Comparison of ENCODE assay signal across 1 cellular context in the genomic region with DNA sequence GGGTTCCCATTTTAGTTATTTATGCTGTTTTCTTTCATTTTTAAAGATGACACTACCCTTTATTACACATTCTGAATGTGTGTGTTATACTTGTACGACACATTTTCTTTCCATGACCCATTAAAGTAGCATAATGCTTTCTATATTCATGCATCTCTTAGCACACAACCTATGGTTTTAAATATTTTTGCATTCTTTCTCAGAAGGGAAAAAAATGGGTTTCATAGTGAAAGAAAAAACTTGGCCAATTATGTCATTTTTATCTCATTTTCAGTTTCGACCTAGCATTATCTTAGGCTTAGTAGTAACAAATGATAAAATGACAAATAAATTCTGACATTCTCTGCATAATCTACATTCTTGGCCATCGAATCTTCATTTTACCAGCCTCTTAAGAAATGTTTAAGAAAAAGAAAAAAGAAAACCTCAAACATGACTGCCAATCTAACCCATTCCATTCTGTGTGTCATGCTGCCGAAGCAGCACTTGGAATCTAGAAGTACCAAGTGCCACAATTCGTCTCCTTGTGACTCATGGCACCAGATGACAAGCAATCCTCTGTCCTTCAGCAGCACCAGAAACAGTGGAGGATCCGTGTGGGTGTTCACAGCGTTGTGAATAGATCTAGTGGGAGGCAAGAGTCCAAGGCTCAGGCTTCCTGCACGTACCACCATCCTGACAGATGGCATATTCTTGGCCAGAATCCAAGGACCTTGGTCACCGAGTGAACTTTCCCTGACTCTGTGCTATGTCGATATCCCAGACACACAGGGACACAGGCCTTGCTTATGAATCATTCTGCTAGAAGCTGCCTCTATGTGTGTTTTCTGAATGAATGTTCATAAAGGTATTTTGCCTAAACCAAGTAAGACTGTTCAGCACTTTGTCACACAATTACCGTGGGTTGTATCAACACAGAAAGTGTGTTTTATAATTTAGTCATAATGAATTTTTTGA.
TF ChIP-seq lines count a peak whose summit lies in the region.

No MANE protein-coding gene starts in this region.

TF ChIP-seq in HepG2, 621 proteins besides CTCF, POLR2A, EP300 and RAD21 (continued from another document and continues in another):
- TF ChIP-seq, protein P1, sequence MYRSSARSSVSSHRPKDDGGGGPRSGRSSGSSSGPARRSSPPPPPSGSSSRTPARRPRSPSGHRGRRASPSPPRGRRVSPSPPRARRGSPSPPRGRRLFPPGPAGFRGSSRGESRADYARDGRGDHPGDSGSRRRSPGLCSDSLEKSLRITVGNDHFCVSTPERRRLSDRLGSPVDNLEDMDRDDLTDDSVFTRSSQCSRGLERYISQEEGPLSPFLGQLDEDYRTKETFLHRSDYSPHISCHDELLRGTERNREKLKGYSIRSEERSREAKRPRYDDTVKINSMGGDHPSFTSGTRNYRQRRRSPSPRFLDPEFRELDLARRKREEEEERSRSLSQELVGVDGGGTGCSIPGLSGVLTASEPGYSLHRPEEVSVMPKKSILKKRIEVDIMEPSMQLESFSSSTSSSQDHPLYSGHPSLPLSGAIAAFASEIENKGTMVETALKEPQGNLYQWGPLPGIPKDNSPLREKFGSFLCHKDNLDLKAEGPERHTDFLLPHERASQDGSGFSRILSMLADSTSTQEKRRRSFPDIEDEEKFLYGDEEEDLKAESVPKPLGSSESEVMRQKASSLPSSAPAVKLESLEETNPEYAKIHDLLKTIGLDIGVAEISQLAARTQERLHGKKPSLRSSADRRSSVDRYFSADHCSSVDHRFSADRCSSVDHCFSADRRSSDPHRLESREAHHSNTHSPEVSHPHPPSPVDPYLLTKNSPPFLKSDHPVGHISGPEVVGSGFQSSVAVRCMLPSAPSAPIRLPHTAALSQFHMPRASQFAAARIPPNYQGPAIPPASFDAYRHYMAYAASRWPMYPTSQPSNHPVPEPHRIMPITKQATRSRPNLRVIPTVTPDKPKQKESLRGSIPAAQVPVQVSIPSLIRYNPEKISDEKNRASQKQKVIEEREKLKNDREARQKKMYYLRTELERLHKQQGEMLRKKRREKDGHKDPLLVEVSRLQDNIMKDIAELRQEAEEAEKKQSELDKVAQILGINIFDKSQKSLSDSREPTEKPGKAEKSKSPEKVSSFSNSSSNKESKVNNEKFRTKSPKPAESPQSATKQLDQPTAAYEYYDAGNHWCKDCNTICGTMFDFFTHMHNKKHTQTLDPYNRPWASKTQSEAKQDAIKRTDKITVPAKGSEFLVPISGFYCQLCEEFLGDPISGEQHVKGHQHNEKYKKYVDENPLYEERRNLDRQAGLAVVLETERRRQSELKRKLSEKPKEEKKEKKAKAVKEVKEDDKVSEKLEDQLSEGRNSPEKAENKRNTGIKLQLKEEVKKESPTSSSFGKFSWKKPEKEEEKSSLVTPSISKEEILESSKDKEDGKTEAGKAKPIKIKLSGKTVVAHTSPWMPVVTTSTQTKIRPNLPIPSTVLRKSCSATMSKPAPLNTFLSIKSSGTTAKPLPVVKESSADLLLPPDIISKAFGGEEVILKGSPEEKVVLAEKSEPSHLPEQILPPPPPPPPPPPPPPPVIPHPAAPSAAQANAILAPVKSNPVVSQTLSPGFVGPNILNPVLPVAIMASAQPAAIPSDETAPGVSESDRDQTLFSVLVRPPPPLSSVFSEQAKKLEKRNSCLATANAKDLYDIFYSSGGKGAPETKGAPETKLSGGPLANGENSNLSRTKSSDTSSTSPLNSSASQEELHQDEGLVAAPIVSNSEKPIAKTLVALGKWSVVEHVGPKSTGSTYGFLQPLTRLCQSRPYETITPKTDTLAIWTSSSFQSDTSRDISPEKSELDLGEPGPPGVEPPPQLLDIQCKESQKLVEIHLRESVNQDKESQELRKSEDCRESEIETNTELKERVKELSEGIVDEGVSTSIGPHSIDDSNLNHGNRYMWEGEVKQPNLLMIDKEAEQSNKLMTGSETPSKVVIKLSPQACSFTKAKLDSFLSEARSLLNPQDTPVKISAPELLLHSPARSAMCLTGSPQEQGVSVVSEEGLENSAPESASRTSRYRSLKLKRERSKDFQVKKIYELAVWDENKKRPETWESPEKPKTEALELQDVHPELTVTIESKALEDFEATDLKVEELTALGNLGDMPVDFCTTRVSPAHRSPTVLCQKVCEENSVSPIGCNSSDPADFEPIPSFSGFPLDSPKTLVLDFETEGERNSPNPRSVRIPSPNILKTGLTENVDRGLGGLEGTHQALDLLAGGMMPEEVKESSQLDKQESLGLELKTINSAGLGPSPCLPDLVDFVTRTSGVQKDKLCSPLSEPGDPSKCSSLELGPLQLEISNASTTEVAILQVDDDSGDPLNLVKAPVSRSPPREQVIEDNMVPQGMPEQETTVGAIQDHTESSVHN (CRISPR knock-in tag; IDR thresholded peaks at IDR 0.05) = no peak
- TF ChIP-seq, protein P2, sequence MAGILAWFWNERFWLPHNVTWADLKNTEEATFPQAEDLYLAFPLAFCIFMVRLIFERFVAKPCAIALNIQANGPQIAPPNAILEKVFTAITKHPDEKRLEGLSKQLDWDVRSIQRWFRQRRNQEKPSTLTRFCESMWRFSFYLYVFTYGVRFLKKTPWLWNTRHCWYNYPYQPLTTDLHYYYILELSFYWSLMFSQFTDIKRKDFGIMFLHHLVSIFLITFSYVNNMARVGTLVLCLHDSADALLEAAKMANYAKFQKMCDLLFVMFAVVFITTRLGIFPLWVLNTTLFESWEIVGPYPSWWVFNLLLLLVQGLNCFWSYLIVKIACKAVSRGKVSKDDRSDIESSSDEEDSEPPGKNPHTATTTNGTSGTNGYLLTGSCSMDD (CRISPR knock-in tag; IDR thresholded peaks at IDR 0.05) = no peak
- TF ChIP-seq RXRA (CRISPR knock-in tag; IDR thresholded peaks at IDR 0.05) = peak; percentile 97
- no peak for TF ChIP-seq ZNF83 (CRISPR knock-in tag; IDR thresholded peaks at IDR 0.05; ENCODE audit: borderline replicate concordance)
- TF ChIP-seq ZNF570 (CRISPR knock-in tag; IDR thresholded peaks at IDR 0.05; ENCODE audit: borderline replicate concordance) = no peak
- no peak for TF ChIP-seq GTF2F1 (IDR thresholded peaks at IDR 0.05; ENCODE audit: low read length)
- no peak for TF ChIP-seq ZNF282 (IDR thresholded peaks at IDR 0.05; ENCODE audit: partially characterized antibody)
- TF ChIP-seq, protein P3, sequence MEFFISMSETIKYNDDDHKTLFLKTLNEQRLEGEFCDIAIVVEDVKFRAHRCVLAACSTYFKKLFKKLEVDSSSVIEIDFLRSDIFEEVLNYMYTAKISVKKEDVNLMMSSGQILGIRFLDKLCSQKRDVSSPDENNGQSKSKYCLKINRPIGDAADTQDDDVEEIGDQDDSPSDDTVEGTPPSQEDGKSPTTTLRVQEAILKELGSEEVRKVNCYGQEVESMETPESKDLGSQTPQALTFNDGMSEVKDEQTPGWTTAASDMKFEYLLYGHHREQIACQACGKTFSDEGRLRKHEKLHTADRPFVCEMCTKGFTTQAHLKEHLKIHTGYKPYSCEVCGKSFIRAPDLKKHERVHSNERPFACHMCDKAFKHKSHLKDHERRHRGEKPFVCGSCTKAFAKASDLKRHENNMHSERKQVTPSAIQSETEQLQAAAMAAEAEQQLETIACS (CRISPR knock-in tag; IDR thresholded peaks at IDR 0.05) = no peak
- no peak for TF ChIP-seq REXO4 (CRISPR knock-in tag; IDR thresholded peaks at IDR 0.05; ENCODE audit: borderline replicate concordance)
- peak; percentile 49; the same call in 1 of the 2 replicates for TF ChIP-seq KLF6 (CRISPR knock-in tag; IDR thresholded peaks at IDR 0.05)
- TF ChIP-seq, protein P4, sequence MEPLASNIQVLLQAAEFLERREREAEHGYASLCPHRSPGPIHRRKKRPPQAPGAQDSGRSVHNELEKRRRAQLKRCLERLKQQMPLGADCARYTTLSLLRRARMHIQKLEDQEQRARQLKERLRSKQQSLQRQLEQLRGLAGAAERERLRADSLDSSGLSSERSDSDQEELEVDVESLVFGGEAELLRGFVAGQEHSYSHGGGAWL (CRISPR knock-in tag; IDR thresholded peaks at IDR 0.05) = no peak
- TF ChIP-seq, protein P5, sequence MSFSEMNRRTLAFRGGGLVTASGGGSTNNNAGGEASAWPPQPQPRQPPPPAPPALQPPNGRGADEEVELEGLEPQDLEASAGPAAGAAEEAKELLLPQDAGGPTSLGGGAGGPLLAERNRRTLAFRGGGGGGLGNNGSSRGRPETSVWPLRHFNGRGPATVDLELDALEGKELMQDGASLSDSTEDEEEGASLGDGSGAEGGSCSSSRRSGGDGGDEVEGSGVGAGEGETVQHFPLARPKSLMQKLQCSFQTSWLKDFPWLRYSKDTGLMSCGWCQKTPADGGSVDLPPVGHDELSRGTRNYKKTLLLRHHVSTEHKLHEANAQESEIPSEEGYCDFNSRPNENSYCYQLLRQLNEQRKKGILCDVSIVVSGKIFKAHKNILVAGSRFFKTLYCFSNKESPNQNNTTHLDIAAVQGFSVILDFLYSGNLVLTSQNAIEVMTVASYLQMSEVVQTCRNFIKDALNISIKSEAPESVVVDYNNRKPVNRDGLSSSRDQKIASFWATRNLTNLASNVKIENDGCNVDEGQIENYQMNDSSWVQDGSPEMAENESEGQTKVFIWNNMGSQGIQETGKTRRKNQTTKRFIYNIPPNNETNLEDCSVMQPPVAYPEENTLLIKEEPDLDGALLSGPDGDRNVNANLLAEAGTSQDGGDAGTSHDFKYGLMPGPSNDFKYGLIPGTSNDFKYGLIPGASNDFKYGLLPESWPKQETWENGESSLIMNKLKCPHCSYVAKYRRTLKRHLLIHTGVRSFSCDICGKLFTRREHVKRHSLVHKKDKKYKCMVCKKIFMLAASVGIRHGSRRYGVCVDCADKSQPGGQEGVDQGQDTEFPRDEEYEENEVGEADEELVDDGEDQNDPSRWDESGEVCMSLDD (CRISPR knock-in tag; IDR thresholded peaks at IDR 0.05; ENCODE audit: borderline replicate concordance) = no peak
- TF ChIP-seq NCOA2 (CRISPR knock-in tag; IDR thresholded peaks at IDR 0.05) = peak; percentile 88
- TF ChIP-seq TMF1 (CRISPR knock-in tag; IDR thresholded peaks at IDR 0.05; ENCODE audit: low read depth) = no peak
- TF ChIP-seq ZFY (CRISPR knock-in tag; IDR thresholded peaks at IDR 0.05) = peak; percentile 45; the same call in 1 of the 2 replicates
- no peak for TF ChIP-seq SETDB1 (CRISPR knock-in tag; IDR thresholded peaks at IDR 0.05; ENCODE audit: borderline replicate concordance)
- TF ChIP-seq ZNF234 (CRISPR knock-in tag; conservative IDR thresholded peaks at IDR 0.05) = no peak
- no peak for TF ChIP-seq RNF2 (conservative IDR thresholded peaks at IDR 0.05; ENCODE audit: low read depth)
- no peak for TF ChIP-seq PCBP2 (optimal IDR thresholded peaks at IDR 0.05; ENCODE audit: low read depth, low read length, poor library complexity, severe bottlenecking)
- no peak for TF ChIP-seq GZF1 (CRISPR knock-in tag; IDR thresholded peaks at IDR 0.05)
- TF ChIP-seq, protein P6, sequence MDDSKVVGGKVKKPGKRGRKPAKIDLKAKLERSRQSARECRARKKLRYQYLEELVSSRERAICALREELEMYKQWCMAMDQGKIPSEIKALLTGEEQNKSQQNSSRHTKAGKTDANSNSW (CRISPR knock-in tag; IDR thresholded peaks at IDR 0.05; ENCODE audit: borderline replicate concordance) = no peak
- no peak for TF ChIP-seq ZNF841 (CRISPR knock-in tag; IDR thresholded peaks at IDR 0.05; ENCODE audit: borderline replicate concordance)
- no peak for TF ChIP-seq SMAD1 (CRISPR knock-in tag; IDR thresholded peaks at IDR 0.05; ENCODE audit: borderline replicate concordance, low read depth)
- no peak for TF ChIP-seq FOXM1 (CRISPR knock-in tag; IDR thresholded peaks at IDR 0.05)
- TF ChIP-seq ZNF883 (CRISPR knock-in tag; IDR thresholded peaks at IDR 0.05; ENCODE audit: not compliant biosample characterization) = no peak
- TF ChIP-seq, protein P7, sequence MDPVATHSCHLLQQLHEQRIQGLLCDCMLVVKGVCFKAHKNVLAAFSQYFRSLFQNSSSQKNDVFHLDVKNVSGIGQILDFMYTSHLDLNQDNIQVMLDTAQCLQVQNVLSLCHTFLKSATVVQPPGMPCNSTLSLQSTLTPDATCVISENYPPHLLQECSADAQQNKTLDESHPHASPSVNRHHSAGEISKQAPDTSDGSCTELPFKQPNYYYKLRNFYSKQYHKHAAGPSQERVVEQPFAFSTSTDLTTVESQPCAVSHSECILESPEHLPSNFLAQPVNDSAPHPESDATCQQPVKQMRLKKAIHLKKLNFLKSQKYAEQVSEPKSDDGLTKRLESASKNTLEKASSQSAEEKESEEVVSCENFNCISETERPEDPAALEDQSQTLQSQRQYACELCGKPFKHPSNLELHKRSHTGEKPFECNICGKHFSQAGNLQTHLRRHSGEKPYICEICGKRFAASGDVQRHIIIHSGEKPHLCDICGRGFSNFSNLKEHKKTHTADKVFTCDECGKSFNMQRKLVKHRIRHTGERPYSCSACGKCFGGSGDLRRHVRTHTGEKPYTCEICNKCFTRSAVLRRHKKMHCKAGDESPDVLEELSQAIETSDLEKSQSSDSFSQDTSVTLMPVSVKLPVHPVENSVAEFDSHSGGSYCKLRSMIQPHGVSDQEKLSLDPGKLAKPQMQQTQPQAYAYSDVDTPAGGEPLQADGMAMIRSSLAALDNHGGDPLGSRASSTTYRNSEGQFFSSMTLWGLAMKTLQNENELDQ (CRISPR knock-in tag; IDR thresholded peaks at IDR 0.05; ENCODE audit: borderline replicate concordance) = no peak
- TF ChIP-seq ZNF331 (CRISPR knock-in tag; IDR thresholded peaks at IDR 0.05) = peak; percentile 91
- TF ChIP-seq, protein P8, sequence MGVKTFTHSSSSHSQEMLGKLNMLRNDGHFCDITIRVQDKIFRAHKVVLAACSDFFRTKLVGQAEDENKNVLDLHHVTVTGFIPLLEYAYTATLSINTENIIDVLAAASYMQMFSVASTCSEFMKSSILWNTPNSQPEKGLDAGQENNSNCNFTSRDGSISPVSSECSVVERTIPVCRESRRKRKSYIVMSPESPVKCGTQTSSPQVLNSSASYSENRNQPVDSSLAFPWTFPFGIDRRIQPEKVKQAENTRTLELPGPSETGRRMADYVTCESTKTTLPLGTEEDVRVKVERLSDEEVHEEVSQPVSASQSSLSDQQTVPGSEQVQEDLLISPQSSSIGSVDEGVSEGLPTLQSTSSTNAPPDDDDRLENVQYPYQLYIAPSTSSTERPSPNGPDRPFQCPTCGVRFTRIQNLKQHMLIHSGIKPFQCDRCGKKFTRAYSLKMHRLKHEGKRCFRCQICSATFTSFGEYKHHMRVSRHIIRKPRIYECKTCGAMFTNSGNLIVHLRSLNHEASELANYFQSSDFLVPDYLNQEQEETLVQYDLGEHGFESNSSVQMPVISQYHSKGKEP (CRISPR knock-in tag; IDR thresholded peaks at IDR 0.05) = no peak; the same call in 1 of the 2 replicates
- TF ChIP-seq ZNF329 (CRISPR knock-in tag; IDR thresholded peaks at IDR 0.05; ENCODE audit: low read depth) = no peak
- no peak for TF ChIP-seq CBX1 (IDR thresholded peaks at IDR 0.05; ENCODE audit: low read depth)
- TF ChIP-seq JUNB (CRISPR knock-in tag; IDR thresholded peaks at IDR 0.05; ENCODE audit: borderline replicate concordance) = no peak
- peak; percentile 6; the same call in 1 of the 2 replicates for TF ChIP-seq LCORL (IDR thresholded peaks at IDR 0.05)
- TF ChIP-seq LCORL (CRISPR knock-in tag; IDR thresholded peaks at IDR 0.05) = peak; percentile 78
